ENCODE assay signal across 25 cellular contexts in the genomic region with DNA sequence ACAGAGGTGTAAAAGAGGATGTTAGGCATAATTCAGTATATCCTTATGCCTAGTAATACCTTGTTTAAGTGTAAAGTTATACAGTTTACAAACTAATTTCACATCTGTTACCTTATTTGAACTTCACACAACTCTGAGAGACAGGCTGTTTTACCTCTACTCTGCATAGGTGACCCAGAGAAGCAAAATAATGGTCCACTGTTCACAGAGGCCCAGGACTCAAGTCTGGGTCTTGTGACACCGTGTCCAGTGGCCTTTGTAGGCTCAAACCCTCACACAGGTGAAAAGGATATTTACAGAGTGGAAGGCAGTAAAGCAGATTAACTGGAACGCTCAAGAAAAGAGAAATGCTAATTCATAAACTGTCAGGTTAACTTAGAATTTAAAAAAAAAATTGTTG. TPM values are rescaled to one million over a fixed set of nuclear protein-coding genes. Genes with fewer than 3 reads are reported as not detected.
"Had no signal": no experiment of that assay in that cellular context is flagged by ENCODE, and none has a peak within 500 bp of the region (broad histone marks: within the 10 kb centered on the region; RNA-seq: fewer than 3 reads in every experiment).

No MANE protein-coding gene starts in this region.

- H3K27me3 ChIP-seq: colonic mucosa, esophagus squamous epithelium, gastrocnemius medialis, left lung had no signal

- H3K4me3 Mint-ChIP-seq: dendritic cell treated with granulocyte-macrophage colony-stimulating factor and Interleukin-4, amounts not matched to agents 40 ng/mL and 50 ng/mL, for 4 days; effector memory CD8-positive, alpha-beta T cell; endodermal cell; mesothelial cell of epicardium; naive B cell had no signal

- DNase-seq: colonic mucosa; cortex of kidney; effector CD8-positive, alpha-beta T cell; effector memory CD8-positive, alpha-beta T cell; endodermal cell; erythroblast; esophagus squamous epithelium; foreskin melanocyte; gastrocnemius medialis; glutamatergic neuron; head of caudate nucleus; heart right ventricle; hippocampal formation; left cardiac atrium; left lung; left ventricle myocardium superior; lower lobe of right lung; mesenchymal stem cell; mucosa of descending colon; naive B cell had no signal

- H3K36me3 Mint-ChIP-seq: mesothelial cell of epicardium, naive B cell had no signal

- H3K9me3 ChIP-seq: colonic mucosa, esophagus squamous epithelium, gastrocnemius medialis, left lung, lower lobe of right lung, mucosa of descending colon had no signal

- H3K4me1 ChIP-seq: colonic mucosa, esophagus squamous epithelium, gastrocnemius medialis, left lung, lower lobe of right lung had no signal

- H3K4me1 Mint-ChIP-seq: endodermal cell, mesothelial cell of epicardium had no signal

- H3K4me3 ChIP-seq: colonic mucosa, esophagus squamous epithelium, gastrocnemius medialis, heart right ventricle, left lung, lower lobe of right lung, mucosa of descending colon had no signal

- H3K27ac Mint-ChIP-seq: dendritic cell treated with granulocyte-macrophage colony-stimulating factor and Interleukin-4, amounts not matched to agents 40 ng/mL and 50 ng/mL, for 4 days; effector memory CD8-positive, alpha-beta T cell; endodermal cell; mesothelial cell of epicardium; naive B cell had no signal

- ATAC-seq: effector memory CD8-positive, alpha-beta T cell; esophagus mucosa; gastrocnemius medialis; heart right ventricle; left cardiac atrium; left lung; left ventricle myocardium superior; lower lobe of right lung had no signal

- H3K36me3 ChIP-seq: colonic mucosa, esophagus squamous epithelium, gastrocnemius medialis, heart right ventricle, left lung, lower lobe of right lung had no signal

- H3K27ac ChIP-seq: colonic mucosa, epithelial cell of prostate, esophagus squamous epithelium, gastrocnemius medialis, heart right ventricle, left lung, lower lobe of right lung had no signal

- H3K9me3 Mint-ChIP-seq: dendritic cell treated with granulocyte-macrophage colony-stimulating factor and Interleukin-4, amounts not matched to agents 40 ng/mL and 50 ng/mL, for 4 days; effector memory CD8-positive, alpha-beta T cell; endodermal cell had no signal

- FAIRE-seq: endometrium had no signal

RNA-seq across cellular contexts. Expression of gene ASAH2, which starts 32.1 kb away (rescaled TPM):
- total RNA-seq: lower lobe of right lung had no signal
